8 cellular contexts compared by ENCODE assay signal in genomic region chr21:45138199-45139002, GRCh38.
DNase-seq lines count a peak whose midpoint lies in the region; ATAC-seq and TF ChIP-seq lines count a peak whose summit lies in the region.

No MANE protein-coding gene starts in this region.

- POLR2A ChIA-PET in AG04450 (lab: Yijun Ruan, JAX), result interaction anchor here (0.9 to 1.7 kb wide), 3 partner anchors 88 to 210 kb away, joined by 3 to 4 read pairs (median 3); no protein-coding TSS in a partner anchor

- no peaks in the 10 kb centered on the region for H3K27me3 ChIP-seq in AG04450 (ENCODE audit: control insufficient read depth, insufficient read depth, low read length)

- H3K4me3 ChIP-seq in AG04450 (ENCODE audit: low read depth, low read length) (no peak overlapping the region), epithelial cell of esophagus (ENCODE audit: low read length) (no peak overlapping the region)

- DNase-seq in AG04450 (ENCODE audit: low read depth, low spot score) (no peak), GM13976 (ENCODE audit: low spot score) (peak; percentile 71), NOMO-1 treated with DMSO at 0.1 percent for 48 hours (lab: John Stamatoyannopoulos, UW; ENCODE audit: unreplicated experiment) (peak; percentile 65), epithelial cell of esophagus (ENCODE audit: low read depth) (peak; percentile 75), natural killer cell (peak; percentile 54), GOT3 (lab: John Stamatoyannopoulos, UW) (no peak)
- DNase-seq in activated CD8-positive, alpha-beta memory T cell treated with anti-CD3 and anti-CD28 coated beads for 4 hours (ENCODE audit: low read depth in 2 of 2), result peak; percentile 31 to 35
- peak; percentile 84 for DNase-seq in stimulated activated naive CD8-positive, alpha-beta T cell treated with anti-CD3 and anti-CD28 coated beads, Interleukin-15, Interleukin-2, amounts not matched to agents 100 U/mL and 50 U/mL, for 24 hours

- H3K4me3 Mint-ChIP-seq in natural killer cell, result no peak overlapping the region

- in situ Hi-C loops in GM13976 (cut with MboI; ENCODE audit: low sequenced_read_pairs, unreplicated experiment), result loop anchor here (10.0 to 25.0 kb wide), 2 partner anchors 194 to 299 kb away; partner anchors contain the start of gene SLX9

- intact Hi-C loops in natural killer cell (cut with micrococcal nuclease), result no loop called here

- peak; percentile 69 for TF ChIP-seq CTCF in AG04450 (IDR thresholded peaks at IDR 0.05; ENCODE audit: low read depth, low read length)
- peak; percentile 69 for TF ChIP-seq CTCF in GM13976 (IDR thresholded peaks at IDR 0.05; ENCODE audit: borderline replicate concordance, control extremely low read depth, extremely low read depth, insufficient read depth, missing control alignments)
- peak; percentile 77 for TF ChIP-seq CTCF in epithelial cell of esophagus (IDR thresholded peaks at IDR 0.05; ENCODE audit: insufficient read depth, low read depth, low read length, missing control alignments)
- TF ChIP-seq CTCF in natural killer cell (IDR thresholded peaks at IDR 0.05), result peak; percentile 73

- H3K27ac Mint-ChIP-seq in natural killer cell, result no peak overlapping the region

- H3K27me3 Mint-ChIP-seq in natural killer cell (ENCODE audit: low read depth in 2 of 2), result peaks cover 0 to 2% of the 10 kb centered on the region in 2 donors

- no peak overlapping the region for H3K27ac ChIP-seq in AG04450 (ENCODE audit: low read depth, low read length)

- no peaks in the 10 kb centered on the region for H3K9me3 Mint-ChIP-seq in natural killer cell

- CTCF ChIA-PET in AG04450 (lab: Charles Lee), result interaction anchor here (0.7 to 7.7 kb wide), 43 partner anchors 10 to 682 kb away, joined by 3 to 202 read pairs (median 5); partner anchors contain the start of gene POFUT2

- H3K9me3 ChIP-seq in AG04450 (ENCODE audit: control insufficient read depth, insufficient read depth, low read length), result no peaks in the 10 kb centered on the region

- peaks cover 6 to 9% of the 10 kb centered on the region in 2 donors for H3K4me1 Mint-ChIP-seq in natural killer cell

- no peaks in the 10 kb centered on the region for H3K36me3 Mint-ChIP-seq in natural killer cell

- peak in 2 of 3 donors; percentile 47 to 53 for ATAC-seq in natural killer cell
- ATAC-seq in stimulated activated naive CD8-positive, alpha-beta T cell treated with anti-CD3 and anti-CD28 coated beads, Interleukin-15, Interleukin-2, amounts not matched to agents 100 U/mL and 50 U/mL, for 24 hours, result peak; percentile 39

Comparison
In these comparisons a context has a peak if more than half of its experiments do, and no peak if none do; other contexts are left out.
1. DNase-seq: peak in GM13976 (single experiment), NOMO-1 treated with DMSO at 0.1 percent for 48 hours (single experiment), activated CD8-positive, alpha-beta memory T cell treated with anti-CD3 and anti-CD28 coated beads for 4 hours (2 of 2), epithelial cell of esophagus (single experiment), natural killer cell (single experiment) and stimulated activated naive CD8-positive, alpha-beta T cell treated with anti-CD3 and anti-CD28 coated beads, Interleukin-15, Interleukin-2, amounts not matched to agents 100 U/mL and 50 U/mL, for 24 hours (single experiment); none in AG04450 (single experiment) and GOT3 (single experiment).
2. Peak in every context shown above with its lines, with median percentiles within 50 percentile points of each other: CTCF ChIP-seq.